Comparison of ENCODE assay signal across 8 cellular contexts in genomic region chr7:129225931-129226572, GRCh38. TPM values are rescaled to one million over a fixed set of nuclear protein-coding genes. Genes with fewer than 3 reads are reported as not detected.
DNase-seq lines count a peak whose midpoint lies in the region; ATAC-seq and TF ChIP-seq lines count a peak whose summit lies in the region.

No MANE protein-coding gene starts in this region.

- no peak for DNase-seq in AG09309 (ENCODE audit: low read depth)
- DNase-seq in right lobe of liver = no peak
- no peak for DNase-seq in tibial nerve (ENCODE audit: low spot score in 2 of 2)
- DNase-seq in SKM-1 treated with dmso at 0.1 percent for 144 hours (lab: John Stamatoyannopoulos, UW; ENCODE audit: unreplicated experiment) = no peak
- no peak for DNase-seq in effector CD8-positive, alpha-beta T cell (lab: John Stamatoyannopoulos, UW)
- DNase-seq in NCI-H2081 (lab: John Stamatoyannopoulos, UW) = no peak

- TF ChIP-seq EP300 in tibial nerve (IDR thresholded peaks at IDR 0.05) = no peak

- H3K27ac ChIP-seq in HUES48 (ENCODE audit: low read depth, low read length) = no peak overlapping the region
- peak overlapping the region; percentile 99 for H3K27ac ChIP-seq in angular gyrus (ENCODE audit: low read depth, low read length)
- H3K27ac ChIP-seq in right lobe of liver = peak overlapping the region in 1 of 3 donors; percentile 37
- peak overlapping the region in 3 of 4 donors; percentile 83 to 99 (median 99) for H3K27ac ChIP-seq in tibial nerve

- no peak for ATAC-seq in right lobe of liver

- intact Hi-C loops in right lobe of liver (cut with DNase I) = no loop called here

- H3K36me3 ChIP-seq in HUES48 (ENCODE audit: control insufficient read depth, insufficient read depth, low read length) (no peaks in the 10 kb centered on the region), right lobe of liver (no peaks in the 10 kb centered on the region), tibial nerve (no peaks in the 10 kb centered on the region)

- TF ChIP-seq CTCF in AG09309 (IDR thresholded peaks at IDR 0.05; ENCODE audit: control insufficient read depth, insufficient read depth, low read depth, low read length, missing control alignments) (no peak), right lobe of liver (IDR thresholded peaks at IDR 0.05) (no peak), tibial nerve (IDR thresholded peaks at IDR 0.05) (no peak)

- H3K4me3 ChIP-seq in AG09309 (ENCODE audit: control insufficient read depth, low read depth, low read length) (peak overlapping the region; percentile 59), HUES48 (ENCODE audit: low read depth, low read length) (peak overlapping the region; percentile 88), right lobe of liver (peak overlapping the region; percentile 72 to 97 (median 83)), tibial nerve (peak overlapping the region; percentile 61 to 91 (median 69))

- H3K9me3 ChIP-seq in HUES48 (ENCODE audit: control insufficient read depth, insufficient read depth, low read length) = no peaks in the 10 kb centered on the region
- no peaks in the 10 kb centered on the region for H3K9me3 ChIP-seq in right lobe of liver
- H3K9me3 ChIP-seq in tibial nerve = no peaks in the 10 kb centered on the region

- 15% methylated on average over 11 of the region's 11 CpGs for WGBS in right lobe of liver (ENCODE audit: insufficient coverage, low coverage, low lambda C conversion rate, missing lambda C conversion rate)
- WGBS in tibial nerve, 2 donors = 18 to 22% methylated on average over 11 of the region's 11 CpGs

- peaks cover 9% of the 10 kb centered on the region for H3K4me1 ChIP-seq in HUES48 (ENCODE audit: control insufficient read depth, insufficient read depth, low read length)
- H3K4me1 ChIP-seq in right lobe of liver = peaks cover 0 to 12% (median 6%) of the 10 kb centered on the region in 4 donors
- peaks cover 0 to 39% (median 6%) of the 10 kb centered on the region in 4 donors for H3K4me1 ChIP-seq in tibial nerve

- peak overlapping the region; percentile 59 for H3K9ac ChIP-seq in HUES48 (ENCODE audit: low read depth, low read length)

- H3K27me3 ChIP-seq in HUES48 (ENCODE audit: control insufficient read depth, insufficient read depth, low read length) = 0 out of 2 replicates have a peak, but pooled peaks cover 3% of the 10 kb centered on the region
- H3K27me3 ChIP-seq in right lobe of liver = no peaks in the 10 kb centered on the region
- H3K27me3 ChIP-seq in tibial nerve = no peaks in the 10 kb centered on the region

- TF ChIP-seq POLR2A in right lobe of liver (IDR thresholded peaks at IDR 0.05) (no peak), tibial nerve (IDR thresholded peaks at IDR 0.05) (no peak)

RNA-seq across cellular contexts. Expression of gene AHCYL2, which starts 1.2 kb away (rescaled TPM):
- total RNA-seq in right lobe of liver (1 to 10 TPM; 6.1 to 9.3 (median 8.0) TPM), tibial nerve (10 to 100 TPM; 21.6 to 42.9 (median 30.9) TPM)

RNA-seq across cellular contexts. Expression of gene SMO, which starts 37.6 kb away (rescaled TPM):
- total RNA-seq in right lobe of liver = 10 to 100 TPM in 4 of 6 experiments, 1 to 10 TPM in 2; 6.4 to 21.2 (median 12.1) TPM
- 10 to 100 TPM; 26.4 to 65.7 (median 51.5) TPM for total RNA-seq in tibial nerve
